10 cellular contexts compared by ENCODE assay signal in the genomic region with DNA sequence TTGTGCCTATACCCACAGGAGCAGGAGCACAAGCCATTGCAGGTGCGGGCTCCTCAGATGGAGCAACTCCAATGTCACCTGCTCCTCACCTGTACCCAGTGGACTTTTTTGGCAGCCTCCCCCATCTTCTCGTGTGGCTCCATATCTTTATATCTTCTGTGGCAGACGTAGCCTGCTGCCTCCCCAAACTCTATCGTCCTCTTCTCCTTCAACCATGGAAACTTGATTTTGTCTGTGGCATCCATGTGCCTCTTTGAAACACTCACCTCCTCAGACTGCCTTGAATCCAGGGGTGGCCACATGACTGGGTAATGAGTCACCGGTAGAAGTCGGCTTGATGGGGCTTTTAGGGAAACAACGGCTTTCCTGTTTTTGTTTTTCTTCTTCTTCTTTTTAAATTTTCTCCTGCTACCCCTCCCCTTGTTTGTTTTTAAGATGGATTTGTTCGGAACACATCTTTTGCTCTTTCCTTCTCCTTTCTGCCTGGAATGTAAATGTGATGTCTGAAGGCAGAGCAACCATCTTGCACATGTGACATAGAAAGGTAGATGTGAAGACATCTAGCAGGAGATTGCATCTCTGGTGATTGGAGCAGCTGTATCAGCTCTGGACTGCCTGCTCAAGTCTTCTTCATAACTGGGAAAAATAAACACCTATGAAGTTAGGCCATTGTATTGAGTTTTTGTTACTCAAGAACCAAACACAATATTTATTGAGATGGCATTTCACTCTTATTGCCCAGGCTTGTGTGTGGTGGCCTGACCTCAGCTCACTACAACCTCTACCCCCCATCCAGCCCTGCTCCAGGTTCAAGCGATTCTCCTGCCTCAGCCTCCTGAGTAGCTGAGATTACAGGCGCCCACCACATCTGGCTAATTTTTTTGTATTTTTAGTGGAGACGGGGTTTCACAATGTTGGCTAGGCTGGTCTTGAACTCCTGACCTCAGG.
DNase-seq lines count a peak whose midpoint lies in the region; TF ChIP-seq lines count a peak whose summit lies in the region.
"Had no signal": no experiment of that assay in that cellular context is flagged by ENCODE, and none has a peak within 500 bp of the region (broad histone marks: within the 10 kb centered on the region; RNA-seq: fewer than 3 reads in every experiment).

No MANE protein-coding gene starts in this region.

- H3K36me3 ChIP-seq in Caco-2 (ENCODE audit: control insufficient read depth, insufficient read depth, low read length): no peaks in the 10 kb centered on the region
- H3K36me3 ChIP-seq: Peyer's patch had no signal

- TF ChIP-seq CTCF in Caco-2 (IDR thresholded peaks at IDR 0.05; ENCODE audit: insufficient read depth in 1 of 2, low read depth in 1 of 2, low read length in 1 of 2, severe bottlenecking in 1 of 2, unreplicated experiment in 1 of 2): no peak

- no TSS peak for BruUV-seq in Caco-2 (replicated peaks; lab: Mats Ljungman, UMichigan)

- peak overlapping the region; percentile 67 for H3K4me3 Mint-ChIP-seq in activated CD4-positive, alpha-beta T cell treated with anti-CD3 and anti-CD28 coated beads, Interleukin-2, amount 10 ng/mL, durations not matched to agents 24 days and 14 days
- no peak overlapping the region for H3K4me3 Mint-ChIP-seq in Caco-2 (ENCODE audit: unreplicated experiment)

- H3K27me3 Mint-ChIP-seq in activated CD4-positive, alpha-beta T cell treated with anti-CD3 and anti-CD28 coated beads, Interleukin-2, amount 10 ng/mL, durations not matched to agents 24 days and 14 days: peaks cover 2% of the 10 kb centered on the region
- H3K27me3 Mint-ChIP-seq in Caco-2 (ENCODE audit: insufficient read depth, unreplicated experiment): no peaks in the 10 kb centered on the region

- H3K4me1 Mint-ChIP-seq in activated CD4-positive, alpha-beta T cell treated with anti-CD3 and anti-CD28 coated beads, Interleukin-2, amount 10 ng/mL, durations not matched to agents 24 days and 14 days: peaks cover 75% of the 10 kb centered on the region
- peaks cover 28% of the 10 kb centered on the region for H3K4me1 Mint-ChIP-seq in Caco-2 (ENCODE audit: low read depth, unreplicated experiment)

- intact Hi-C loops in activated CD4-positive, alpha-beta T cell treated with anti-CD3 and anti-CD28 coated beads, Interleukin-2, amount 10 ng/mL, durations not matched to agents 24 days and 14 days (cut with micrococcal nuclease): loop anchor here (1.0 to 10.0 kb wide), 5 partner anchors 77 to 760 kb away; a partner anchor contains a TSS
- intact Hi-C loops in Caco-2 (cut with micrococcal nuclease; ENCODE audit: unreplicated experiment): loop anchor here (5.0 kb wide), 1 partner anchor 52 kb away; no protein-coding TSS in a partner anchor

- H3K27ac ChIP-seq in epithelial cell of prostate: peak overlapping the region; percentile 100

- CTCF ChIA-PET in Caco-2 (lab: Charles Lee): interaction anchor here (1.4 kb wide), 1 partner anchor 50 kb away, joined by 3 read pairs; no protein-coding TSS in a partner anchor

- H3K36me3 Mint-ChIP-seq in activated CD4-positive, alpha-beta T cell treated with anti-CD3 and anti-CD28 coated beads, Interleukin-2, amount 10 ng/mL, durations not matched to agents 24 days and 14 days (ENCODE audit: low read depth): peaks cover 59% of the 10 kb centered on the region
- H3K36me3 Mint-ChIP-seq in Caco-2 (ENCODE audit: insufficient read depth, unreplicated experiment): peaks cover 12% of the 10 kb centered on the region
- H3K36me3 Mint-ChIP-seq: naive B cell had no signal

- POLR2A ChIA-PET in Caco-2 (lab: Charles Lee): interaction anchor here (1.0 kb wide), 1 partner anchor 68 kb away, joined by 4 read pairs; no protein-coding TSS in a partner anchor

- H3K4me1 ChIP-seq in Caco-2: peaks cover 13% of the 10 kb centered on the region

- peak overlapping the region; percentile 98 for H3K27ac Mint-ChIP-seq in activated CD4-positive, alpha-beta T cell treated with anti-CD3 and anti-CD28 coated beads, Interleukin-2, amount 10 ng/mL, durations not matched to agents 24 days and 14 days
- no peak overlapping the region for H3K27ac Mint-ChIP-seq in Caco-2 (ENCODE audit: unreplicated experiment)
- H3K27ac Mint-ChIP-seq: naive B cell had no signal

- no peak for TF ChIP-seq RAD21 in Ishikawa (IDR thresholded peaks at IDR 0.05; ENCODE audit: low read depth)

- no peaks in the 10 kb centered on the region for H3K9me3 ChIP-seq in Caco-2
- H3K9me3 ChIP-seq: Peyer's patch had no signal

- no peak overlapping the region for H3K4me3 ChIP-seq in Caco-2 (ENCODE audit: low read depth, low read length)
- H3K4me3 ChIP-seq: Peyer's patch had no signal

- no peak for TF ChIP-seq EP300 in Ishikawa (IDR thresholded peaks at IDR 0.05; ENCODE audit: borderline replicate concordance)

- in situ Hi-C loops in KBM-7 (cut with MboI; ENCODE audit: low pct_unique_long_range_greater_than_20kb, low sequenced_read_pairs): no loop called here

- DNase-seq in activated CD4-positive, alpha-beta T cell treated with anti-CD3 and anti-CD28 coated beads, Interleukin-2, amount 10 ng/mL, durations not matched to agents 24 days and 14 days: peak; percentile 85
- peak; percentile 48 for DNase-seq in epithelial cell of prostate (ENCODE audit: low read depth, low spot score)
- peak; percentile 74 for DNase-seq in stimulated activated CD4-positive, alpha-beta T cell treated with anti-CD3 and anti-CD28 coated beads, Interleukin-1b, Interleukin-23, amount 100 ng/mL, for 48 hours
- DNase-seq in SK-N-DZ (ENCODE audit: low spot score): no peak
- DNase-seq in NCI-H526 (lab: John Stamatoyannopoulos, UW): no peak
- no peak for DNase-seq in Caco-2
- DNase-seq in KBM-7: no peak
- DNase-seq: naive B cell had no signal

- no peaks in the 10 kb centered on the region for H3K27me3 ChIP-seq in Caco-2 (replicated peaks; ENCODE audit: control insufficient read depth, insufficient read depth, low read length)
- H3K27me3 ChIP-seq: Peyer's patch had no signal

- H3K9me3 Mint-ChIP-seq in activated CD4-positive, alpha-beta T cell treated with anti-CD3 and anti-CD28 coated beads, Interleukin-2, amount 10 ng/mL, durations not matched to agents 24 days and 14 days: peaks cover 13% of the 10 kb centered on the region
- H3K9me3 Mint-ChIP-seq in Caco-2 (ENCODE audit: unreplicated experiment): no peaks in the 10 kb centered on the region
- H3K9me3 Mint-ChIP-seq: naive B cell had no signal

TF ChIP-seq in Ishikawa, 13 proteins besides CTCF, POLR2A, EP300 and RAD21:
- TF ChIP-seq NFIC (IDR thresholded peaks at IDR 0.05) (no peak), TEAD4 (IDR thresholded peaks at IDR 0.05) (peak; percentile 54; the same call in 1 of the 2 replicates), TAF1 (IDR thresholded peaks at IDR 0.05; ENCODE audit: low read depth) (no peak), CREB1 (IDR thresholded peaks at IDR 0.05; ENCODE audit: low read depth) (no peak), YY1 (IDR thresholded peaks at IDR 0.05; ENCODE audit: low read depth) (no peak), TCF12 (IDR thresholded peaks at IDR 0.05; ENCODE audit: low read depth) (no peak), EGR1 (IDR thresholded peaks at IDR 0.05) (no peak), CEBPB (IDR thresholded peaks at IDR 0.05) (no peak), ZBTB7A (IDR thresholded peaks at IDR 0.05; ENCODE audit: low read depth) (no peak), FOXM1 (IDR thresholded peaks at IDR 0.05; ENCODE audit: borderline replicate concordance, low read depth) (no peak)
- TF ChIP-seq, protein P1, sequence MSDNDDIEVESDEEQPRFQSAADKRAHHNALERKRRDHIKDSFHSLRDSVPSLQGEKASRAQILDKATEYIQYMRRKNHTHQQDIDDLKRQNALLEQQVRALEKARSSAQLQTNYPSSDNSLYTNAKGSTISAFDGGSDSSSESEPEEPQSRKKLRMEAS (IDR thresholded peaks at IDR 0.05): peak; percentile 76
- TF ChIP-seq, protein P2, sequence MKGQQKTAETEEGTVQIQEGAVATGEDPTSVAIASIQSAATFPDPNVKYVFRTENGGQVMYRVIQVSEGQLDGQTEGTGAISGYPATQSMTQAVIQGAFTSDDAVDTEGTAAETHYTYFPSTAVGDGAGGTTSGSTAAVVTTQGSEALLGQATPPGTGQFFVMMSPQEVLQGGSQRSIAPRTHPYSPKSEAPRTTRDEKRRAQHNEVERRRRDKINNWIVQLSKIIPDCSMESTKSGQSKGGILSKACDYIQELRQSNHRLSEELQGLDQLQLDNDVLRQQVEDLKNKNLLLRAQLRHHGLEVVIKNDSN (IDR thresholded peaks at IDR 0.05): peak; percentile 76
- TF ChIP-seq, protein P3, sequence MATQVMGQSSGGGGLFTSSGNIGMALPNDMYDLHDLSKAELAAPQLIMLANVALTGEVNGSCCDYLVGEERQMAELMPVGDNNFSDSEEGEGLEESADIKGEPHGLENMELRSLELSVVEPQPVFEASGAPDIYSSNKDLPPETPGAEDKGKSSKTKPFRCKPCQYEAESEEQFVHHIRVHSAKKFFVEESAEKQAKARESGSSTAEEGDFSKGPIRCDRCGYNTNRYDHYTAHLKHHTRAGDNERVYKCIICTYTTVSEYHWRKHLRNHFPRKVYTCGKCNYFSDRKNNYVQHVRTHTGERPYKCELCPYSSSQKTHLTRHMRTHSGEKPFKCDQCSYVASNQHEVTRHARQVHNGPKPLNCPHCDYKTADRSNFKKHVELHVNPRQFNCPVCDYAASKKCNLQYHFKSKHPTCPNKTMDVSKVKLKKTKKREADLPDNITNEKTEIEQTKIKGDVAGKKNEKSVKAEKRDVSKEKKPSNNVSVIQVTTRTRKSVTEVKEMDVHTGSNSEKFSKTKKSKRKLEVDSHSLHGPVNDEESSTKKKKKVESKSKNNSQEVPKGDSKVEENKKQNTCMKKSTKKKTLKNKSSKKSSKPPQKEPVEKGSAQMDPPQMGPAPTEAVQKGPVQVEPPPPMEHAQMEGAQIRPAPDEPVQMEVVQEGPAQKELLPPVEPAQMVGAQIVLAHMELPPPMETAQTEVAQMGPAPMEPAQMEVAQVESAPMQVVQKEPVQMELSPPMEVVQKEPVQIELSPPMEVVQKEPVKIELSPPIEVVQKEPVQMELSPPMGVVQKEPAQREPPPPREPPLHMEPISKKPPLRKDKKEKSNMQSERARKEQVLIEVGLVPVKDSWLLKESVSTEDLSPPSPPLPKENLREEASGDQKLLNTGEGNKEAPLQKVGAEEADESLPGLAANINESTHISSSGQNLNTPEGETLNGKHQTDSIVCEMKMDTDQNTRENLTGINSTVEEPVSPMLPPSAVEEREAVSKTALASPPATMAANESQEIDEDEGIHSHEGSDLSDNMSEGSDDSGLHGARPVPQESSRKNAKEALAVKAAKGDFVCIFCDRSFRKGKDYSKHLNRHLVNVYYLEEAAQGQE (IDR thresholded peaks at IDR 0.05; ENCODE audit: low read depth): no peak

Comparison
In these comparisons a context has a peak if more than half of its experiments do, and no peak if none do; other contexts are left out.
1. DNase-seq: peak in activated CD4-positive, alpha-beta T cell treated with anti-CD3 and anti-CD28 coated beads, Interleukin-2, amount 10 ng/mL, durations not matched to agents 24 days and 14 days (single experiment), epithelial cell of prostate (single experiment) and stimulated activated CD4-positive, alpha-beta T cell treated with anti-CD3 and anti-CD28 coated beads, Interleukin-1b, Interleukin-23, amount 100 ng/mL, for 48 hours (single experiment); none in SK-N-DZ (single experiment), NCI-H526 (0 of 2), Caco-2 (0 of 2) and KBM-7 (single experiment).